ENCODE assay signal across 20 cellular contexts in genomic region chr22:20526305-20526627, GRCh38. TPM values are rescaled to one million over a fixed set of nuclear protein-coding genes. Genes with fewer than 3 reads are reported as not detected.
DNase-seq lines count a peak whose midpoint lies in the region; ATAC-seq and TF ChIP-seq lines count a peak whose summit lies in the region.
"Had no signal": no experiment of that assay in that cellular context is flagged by ENCODE, and none has a peak within 500 bp of the region (broad histone marks: within the 10 kb centered on the region; RNA-seq: fewer than 3 reads in every experiment).

No MANE protein-coding gene starts in this region.

- no peak overlapping the region for H3K4me3 Mint-ChIP-seq in activated naive CD8-positive, alpha-beta T cell
- H3K4me3 Mint-ChIP-seq in activated naive CD8-positive, alpha-beta T cell treated with anti-CD3 and anti-CD28 coated beads, Interleukin-2, amount 50 U/mL, for 24 hours: no peak overlapping the region
- H3K4me3 Mint-ChIP-seq in activated T-helper 1 cell treated with anti-CD3 and anti-CD28 coated beads, Interleukin-12 subunit alpha, Interleukin-12 subunit beta, Interleukin-2, Interleukin-4 antibody, amounts not matched to agents 30 ng/mL and 10 ng/mL and 1 ng/mL, durations not matched to agents 14 hours and 24 hours and 36 hours: no peak overlapping the region
- H3K4me3 Mint-ChIP-seq: nephron progenitor cell had no signal

- H3K4me1 ChIP-seq in hepatocyte (ENCODE audit: insufficient read depth) (peaks cover 39% of the 10 kb centered on the region), subcutaneous abdominal adipose tissue (ENCODE audit: control insufficient read depth in 5 of 5, insufficient read depth in 5 of 5, low read length in 5 of 5) (peaks cover 15 to 49% (median 39%) of the 10 kb centered on the region in 5 donors)

- H3K4me3 ChIP-seq in hepatocyte (no peak overlapping the region), subcutaneous abdominal adipose tissue (ENCODE audit: low read depth in 1 of 5, low read length in 5 of 5) (no peak overlapping the region)
- H3K4me3 ChIP-seq: lower lobe of right lung, psoas muscle, transverse colon had no signal

- no peaks in the 10 kb centered on the region for H3K27me3 Mint-ChIP-seq in activated naive CD8-positive, alpha-beta T cell
- H3K27me3 Mint-ChIP-seq in activated naive CD8-positive, alpha-beta T cell treated with anti-CD3 and anti-CD28 coated beads, Interleukin-2, amount 50 U/mL, for 24 hours: no peaks in the 10 kb centered on the region
- H3K27me3 Mint-ChIP-seq in activated T-helper 1 cell treated with anti-CD3 and anti-CD28 coated beads, Interleukin-12 subunit alpha, Interleukin-12 subunit beta, Interleukin-2, Interleukin-4 antibody, amounts not matched to agents 30 ng/mL and 10 ng/mL and 1 ng/mL, durations not matched to agents 14 hours and 24 hours and 36 hours (ENCODE audit: insufficient read depth): no peaks in the 10 kb centered on the region

- DNase-seq in activated naive CD8-positive, alpha-beta T cell treated with anti-CD3 and anti-CD28 coated beads, Interleukin-2, amount 50 U/mL, for 24 hours: no peak
- no peak for DNase-seq in activated T-helper 1 cell treated with anti-CD3 and anti-CD28 coated beads, Interleukin-12 subunit alpha, Interleukin-12 subunit beta, Interleukin-2, Interleukin-4 antibody, amounts not matched to agents 30 ng/mL and 10 ng/mL and 1 ng/mL, durations not matched to agents 14 hours and 24 hours and 36 hours (ENCODE audit: low spot score)
- DNase-seq in hepatocyte (ENCODE audit: low spot score) (no peak), NCI-H1105 (lab: John Stamatoyannopoulos, UW) (no peak), SKM-1 (lab: John Stamatoyannopoulos, UW; ENCODE audit: unreplicated experiment) (no peak)
- DNase-seq: activated CD4-positive, alpha-beta T cell treated with anti-CD3 and anti-CD28 coated beads for 1 hour; activated naive CD4-positive, alpha-beta T cell; lower lobe of right lung; NCI-H2029 treated with DMSO at 0.1 percent for 48 hours; NCI-H446 treated with DMSO at 0.1 percent for 48 hours; nephron progenitor cell; psoas muscle; SHP77; stimulated activated CD4-positive, alpha-beta T cell treated with anti-CD3 and anti-CD28 coated beads, Interleukin-12 subunit alpha, Interleukin-12 subunit beta, amount 100 ng/mL, for 4 hours; stimulated activated naive CD4-positive, alpha-beta T cell; transverse colon had no signal

- peaks cover 64% of the 10 kb centered on the region for H3K4me1 Mint-ChIP-seq in activated naive CD8-positive, alpha-beta T cell (ENCODE audit: low read depth)
- H3K4me1 Mint-ChIP-seq in activated naive CD8-positive, alpha-beta T cell treated with anti-CD3 and anti-CD28 coated beads, Interleukin-2, amount 50 U/mL, for 24 hours: peaks cover 58% of the 10 kb centered on the region
- peaks cover 50% of the 10 kb centered on the region for H3K4me1 Mint-ChIP-seq in activated T-helper 1 cell treated with anti-CD3 and anti-CD28 coated beads, Interleukin-12 subunit alpha, Interleukin-12 subunit beta, Interleukin-2, Interleukin-4 antibody, amounts not matched to agents 30 ng/mL and 10 ng/mL and 1 ng/mL, durations not matched to agents 14 hours and 24 hours and 36 hours (ENCODE audit: low read depth)

- H3K9me3 ChIP-seq in hepatocyte (ENCODE audit: low read depth) (no peaks in the 10 kb centered on the region), subcutaneous abdominal adipose tissue (ENCODE audit: control insufficient read depth in 5 of 5, low read length in 5 of 5) (no peaks in the 10 kb centered on the region)
- H3K9me3 ChIP-seq: lower lobe of right lung, psoas muscle, transverse colon had no signal

- H3K27me3 ChIP-seq in hepatocyte (no peaks in the 10 kb centered on the region), subcutaneous abdominal adipose tissue (ENCODE audit: control insufficient read depth in 5 of 5, insufficient read depth in 4 of 5, low read length in 5 of 5) (no peaks in the 10 kb centered on the region)
- H3K27me3 ChIP-seq: transverse colon had no signal

- H3K36me3 Mint-ChIP-seq in activated naive CD8-positive, alpha-beta T cell: peaks cover 10% of the 10 kb centered on the region
- peaks cover 44% of the 10 kb centered on the region for H3K36me3 Mint-ChIP-seq in activated naive CD8-positive, alpha-beta T cell treated with anti-CD3 and anti-CD28 coated beads, Interleukin-2, amount 50 U/mL, for 24 hours (ENCODE audit: low read depth)
- peaks cover 31% of the 10 kb centered on the region for H3K36me3 Mint-ChIP-seq in activated T-helper 1 cell treated with anti-CD3 and anti-CD28 coated beads, Interleukin-12 subunit alpha, Interleukin-12 subunit beta, Interleukin-2, Interleukin-4 antibody, amounts not matched to agents 30 ng/mL and 10 ng/mL and 1 ng/mL, durations not matched to agents 14 hours and 24 hours and 36 hours (ENCODE audit: low read depth)

- peaks cover 91% of the 10 kb centered on the region for H3K79me2 ChIP-seq in hepatocyte

- H3K27ac Mint-ChIP-seq in activated naive CD8-positive, alpha-beta T cell: peak overlapping the region; percentile 85
- no peak overlapping the region for H3K27ac Mint-ChIP-seq in activated naive CD8-positive, alpha-beta T cell treated with anti-CD3 and anti-CD28 coated beads, Interleukin-2, amount 50 U/mL, for 24 hours
- peak overlapping the region; percentile 21 for H3K27ac Mint-ChIP-seq in activated T-helper 1 cell treated with anti-CD3 and anti-CD28 coated beads, Interleukin-12 subunit alpha, Interleukin-12 subunit beta, Interleukin-2, Interleukin-4 antibody, amounts not matched to agents 30 ng/mL and 10 ng/mL and 1 ng/mL, durations not matched to agents 14 hours and 24 hours and 36 hours

- no peak overlapping the region for H2AFZ ChIP-seq in hepatocyte

- WGBS in hepatocyte (ENCODE audit: low lambda C conversion rate, missing lambda C conversion rate): 81% methylated on average over 4 of the region's 4 CpGs

- H3K9ac ChIP-seq in subcutaneous abdominal adipose tissue (ENCODE audit: low read length in 5 of 5): no peak overlapping the region

- no peaks in the 10 kb centered on the region for H3K9me2 ChIP-seq in hepatocyte (replicated peaks; ENCODE audit: insufficient read depth)

- no peaks in the 10 kb centered on the region for H3K9me3 Mint-ChIP-seq in activated naive CD8-positive, alpha-beta T cell (ENCODE audit: low read depth)
- H3K9me3 Mint-ChIP-seq in activated naive CD8-positive, alpha-beta T cell treated with anti-CD3 and anti-CD28 coated beads, Interleukin-2, amount 50 U/mL, for 24 hours: no peaks in the 10 kb centered on the region
- H3K9me3 Mint-ChIP-seq in activated T-helper 1 cell treated with anti-CD3 and anti-CD28 coated beads, Interleukin-12 subunit alpha, Interleukin-12 subunit beta, Interleukin-2, Interleukin-4 antibody, amounts not matched to agents 30 ng/mL and 10 ng/mL and 1 ng/mL, durations not matched to agents 14 hours and 24 hours and 36 hours: no peaks in the 10 kb centered on the region

- no peak overlapping the region for H3K4me2 ChIP-seq in hepatocyte

- H3K27ac ChIP-seq in hepatocyte (peak overlapping the region; percentile 54), subcutaneous abdominal adipose tissue (ENCODE audit: low read depth, low read length) (peak overlapping the region; percentile 50)
- H3K27ac ChIP-seq: lower lobe of right lung, transverse colon had no signal

- H3K36me3 ChIP-seq in hepatocyte (replicated peaks; ENCODE audit: insufficient read depth, low read depth) (no peaks in the 10 kb centered on the region), subcutaneous abdominal adipose tissue (ENCODE audit: control insufficient read depth in 5 of 5, insufficient read depth in 5 of 5, low read length in 5 of 5) (peaks cover 7 to 32% (median 14%) of the 10 kb centered on the region in 5 donors)

- no peak for ATAC-seq in activated naive CD8-positive, alpha-beta T cell treated with anti-CD3 and anti-CD28 coated beads, Interleukin-2, amount 50 U/mL, for 24 hours
- no peak for ATAC-seq in HG02884 (IDR thresholded peaks at IDR 0.05; ENCODE audit: unreplicated experiment)
- ATAC-seq: HepG2, lower lobe of right lung, psoas muscle had no signal

- TF ChIP-seq CTCF in hepatocyte (IDR thresholded peaks at IDR 0.05; ENCODE audit: poor library complexity): no peak

- intact Hi-C loops in activated T-helper 1 cell treated with anti-CD3 and anti-CD28 coated beads, Interleukin-12 subunit alpha, Interleukin-12 subunit beta, Interleukin-2, Interleukin-4 antibody, amounts not matched to agents 30 ng/mL and 10 ng/mL and 1 ng/mL, durations not matched to agents 14 hours and 24 hours and 36 hours (cut with micrococcal nuclease): no loop called here

- peaks cover 60% of the 10 kb centered on the region for H4K20me1 ChIP-seq in hepatocyte (ENCODE audit: insufficient read depth, poor library complexity, severe bottlenecking)

RNA-seq across cellular contexts. Expression of gene MED15, which starts 18.9 kb away (rescaled TPM):
- total RNA-seq in activated T-helper 1 cell treated with anti-CD3 and anti-CD28 coated beads, Interleukin-12 subunit alpha, Interleukin-12 subunit beta, Interleukin-2, Interleukin-4 antibody, amounts not matched to agents 30 ng/mL and 10 ng/mL and 1 ng/mL, durations not matched to agents 14 hours and 24 hours and 36 hours: 103 and 110 TPM in 2 replicates
- total RNA-seq in hepatocyte: 19.7 and 31.5 TPM in 2 replicates
- 53.1 and 53.2 TPM in 2 replicates for polyA plus RNA-seq in hepatocyte

RNA-seq across cellular contexts. Expression of gene KLHL22, which starts 30.7 kb away (rescaled TPM):
- 18.8 and 21.9 TPM in 2 replicates for total RNA-seq in activated T-helper 1 cell treated with anti-CD3 and anti-CD28 coated beads, Interleukin-12 subunit alpha, Interleukin-12 subunit beta, Interleukin-2, Interleukin-4 antibody, amounts not matched to agents 30 ng/mL and 10 ng/mL and 1 ng/mL, durations not matched to agents 14 hours and 24 hours and 36 hours
- 32.5 and 38.0 TPM in 2 replicates for total RNA-seq in hepatocyte
- polyA plus RNA-seq in hepatocyte: 20.5 and 23.6 TPM in 2 replicates
